1 cellular context compared by ENCODE assay signal in genomic region chr1:25573591-25573930, GRCh38.
TF ChIP-seq lines count a peak whose summit lies in the region.

No MANE protein-coding gene starts in this region.

TF ChIP-seq in A549, 52 proteins besides CTCF, POLR2A, EP300 and RAD21 (continued from another document):
- TF ChIP-seq ZFP36 (IDR thresholded peaks at IDR 0.05; ENCODE audit: borderline replicate concordance, partially characterized antibody) (no peak), HDAC2 (IDR thresholded peaks at IDR 0.05) (no peak), RARB (CRISPR knock-in tag; IDR thresholded peaks at IDR 0.05) (no peak), EHMT2 (IDR thresholded peaks at IDR 0.05; ENCODE audit: low read depth) (no peak), RNF2 (IDR thresholded peaks at IDR 0.05; ENCODE audit: borderline replicate concordance, low read depth) (no peak), CEBPB (IDR thresholded peaks at IDR 0.05) (peak; percentile 31 to 51; a peak in 2 of 4 replicates)
